Comparison of ENCODE assay signal across 12 cellular contexts in genomic region chr20:48761914-48762313, GRCh38.
A peak's percentile ranks its signal among the peaks of the same experiment; 100 is the strongest.
DNase-seq lines count a peak whose midpoint lies in the region; ATAC-seq, FAIRE-seq and TF ChIP-seq lines count a peak whose summit lies in the region.
"Had no signal": no experiment of that assay in that cellular context is flagged by ENCODE, and none has a peak within 500 bp of the region (broad histone marks: within the 10 kb centered on the region; RNA-seq: fewer than 3 reads in every experiment).

No MANE protein-coding gene starts in this region.

- no peak for TF ChIP-seq POLR2A in upper lobe of left lung (IDR thresholded peaks at IDR 0.05)
- TF ChIP-seq POLR2A in GM12892 (IDR thresholded peaks at IDR 0.05; ENCODE audit: low read depth, low read length): no peak
- TF ChIP-seq POLR2A in lower leg skin (IDR thresholded peaks at IDR 0.05): no peak

- H3K9me3 Mint-ChIP-seq in activated T-helper 2 cell treated with anti-CD3 and anti-CD28 coated beads, Interferon-gamma antibody, Interleukin-2, Interleukin-4, amounts not matched to agents 10 μg/mL and 5 μg/mL and 100 μg/mL, durations not matched to agents 14 hours and 24 hours and 36 hours: peaks cover 9% of the 10 kb centered on the region

- intact Hi-C loops in right cardiac atrium (cut with DNase I): no loop called here
- intact Hi-C loops in Right ventricle myocardium superior (cut with DNase I): no loop called here
- intact Hi-C loops in activated T-helper 2 cell treated with anti-CD3 and anti-CD28 coated beads, Interferon-gamma antibody, Interleukin-2, Interleukin-4, amounts not matched to agents 10 μg/mL and 5 μg/mL and 100 μg/mL, durations not matched to agents 14 hours and 24 hours and 36 hours (cut with micrococcal nuclease): loop anchor here (10.0 kb wide), 1 partner anchor 833 kb away; no protein-coding TSS in a partner anchor
- intact Hi-C loops in lower lobe of right lung (cut with DNase I): no loop called here
- intact Hi-C loops in lower leg skin (cut with DNase I; ENCODE audit: low total_unique reads): no loop called here

- H3K4me3 Mint-ChIP-seq in activated T-helper 2 cell treated with anti-CD3 and anti-CD28 coated beads, Interferon-gamma antibody, Interleukin-2, Interleukin-4, amounts not matched to agents 10 μg/mL and 5 μg/mL and 100 μg/mL, durations not matched to agents 14 hours and 24 hours and 36 hours (ENCODE audit: low read depth): no peak overlapping the region

- H3K9me3 ChIP-seq in right cardiac atrium (ENCODE audit: control insufficient read depth, low read length) (no peaks in the 10 kb centered on the region), lower lobe of right lung (no peaks in the 10 kb centered on the region), upper lobe of left lung (no peaks in the 10 kb centered on the region)
- H3K9me3 ChIP-seq: SJSA1 had no signal

- no peak for ATAC-seq in right cardiac atrium
- no peak for ATAC-seq in Right ventricle myocardium superior (ENCODE audit: poor library complexity)
- no peak for ATAC-seq in lower lobe of right lung
- no peak for ATAC-seq in upper lobe of left lung (ENCODE audit: low FRiP score in 2 of 2)

- H3K4me1 Mint-ChIP-seq in activated T-helper 2 cell treated with anti-CD3 and anti-CD28 coated beads, Interferon-gamma antibody, Interleukin-2, Interleukin-4, amounts not matched to agents 10 μg/mL and 5 μg/mL and 100 μg/mL, durations not matched to agents 14 hours and 24 hours and 36 hours (ENCODE audit: low read depth): peaks cover 71% of the 10 kb centered on the region

- no peak overlapping the region for H3K4me3 ChIP-seq in right cardiac atrium (ENCODE audit: low read length)
- H3K4me3 ChIP-seq in lower lobe of right lung: no peak overlapping the region
- no peak overlapping the region for H3K4me3 ChIP-seq in upper lobe of left lung
- no peak overlapping the region for H3K4me3 ChIP-seq in lower leg skin (ENCODE audit: low read depth, poor library complexity, severe bottlenecking)
- H3K4me3 ChIP-seq: hepatocyte, SJSA1 had no signal

- H3K4me1 ChIP-seq in right cardiac atrium (ENCODE audit: control insufficient read depth, insufficient read depth, low read length): peaks cover 6% of the 10 kb centered on the region
- peaks cover 76% of the 10 kb centered on the region for H3K4me1 ChIP-seq in lower lobe of right lung
- peaks cover 64 to 91% (median 81%) of the 10 kb centered on the region in 4 donors for H3K4me1 ChIP-seq in upper lobe of left lung

- FAIRE-seq in GM12892 (lab: Jason Lieb, UNC): no peak
- FAIRE-seq: bronchial epithelial cell had no signal

- WGBS in right cardiac atrium: 87% methylated on average over 3 of the region's 3 CpGs
- WGBS in upper lobe of left lung, 2 donors: 66 to 86% methylated on average over 3 of the region's 3 CpGs
- WGBS in lower leg skin, 2 donors: 85 to 88% methylated on average over 3 of the region's 3 CpGs

- H3K27ac ChIP-seq in right cardiac atrium (ENCODE audit: low read length) (peak overlapping the region; percentile 59), lower lobe of right lung (peak overlapping the region; percentile 69), upper lobe of left lung (peak overlapping the region; percentile 84 to 91 (median 86))
- H3K27ac ChIP-seq: hepatocyte, SJSA1 had no signal

- DNase-seq in right cardiac atrium (no peak), Right ventricle myocardium superior (no peak), lower lobe of right lung (no peak), upper lobe of left lung (no peak), NCI-H1436 treated with DMSO at 0.1 percent for 48 hours (lab: John Stamatoyannopoulos, UW) (no peak), GM12892 (ENCODE audit: insufficient read length) (no peak), lower leg skin (ENCODE audit: low spot score in 2 of 2) (no peak)
- DNase-seq in activated T-helper 2 cell treated with anti-CD3 and anti-CD28 coated beads, Interferon-gamma antibody, Interleukin-2, Interleukin-4, amounts not matched to agents 10 μg/mL and 5 μg/mL and 100 μg/mL, durations not matched to agents 14 hours and 24 hours and 36 hours (ENCODE audit: low spot score): no peak
- DNase-seq: NCI-H187 had no signal

- TF ChIP-seq CTCF in lower lobe of right lung (IDR thresholded peaks at IDR 0.05): no peak
- TF ChIP-seq CTCF in upper lobe of left lung (IDR thresholded peaks at IDR 0.05): no peak
- no peak for TF ChIP-seq CTCF in lower leg skin (IDR thresholded peaks at IDR 0.05)

- H3K36me3 ChIP-seq in lower lobe of right lung (no peaks in the 10 kb centered on the region), upper lobe of left lung (no peaks in the 10 kb centered on the region)
- H3K36me3 ChIP-seq: SJSA1 had no signal

- peak overlapping the region; percentile 96 for H3K27ac Mint-ChIP-seq in activated T-helper 2 cell treated with anti-CD3 and anti-CD28 coated beads, Interferon-gamma antibody, Interleukin-2, Interleukin-4, amounts not matched to agents 10 μg/mL and 5 μg/mL and 100 μg/mL, durations not matched to agents 14 hours and 24 hours and 36 hours

- H3K36me3 Mint-ChIP-seq in activated T-helper 2 cell treated with anti-CD3 and anti-CD28 coated beads, Interferon-gamma antibody, Interleukin-2, Interleukin-4, amounts not matched to agents 10 μg/mL and 5 μg/mL and 100 μg/mL, durations not matched to agents 14 hours and 24 hours and 36 hours (ENCODE audit: low read depth): peaks cover 53% of the 10 kb centered on the region

- no peaks in the 10 kb centered on the region for H3K27me3 Mint-ChIP-seq in activated T-helper 2 cell treated with anti-CD3 and anti-CD28 coated beads, Interferon-gamma antibody, Interleukin-2, Interleukin-4, amounts not matched to agents 10 μg/mL and 5 μg/mL and 100 μg/mL, durations not matched to agents 14 hours and 24 hours and 36 hours (ENCODE audit: low read depth)

- no peak for TF ChIP-seq EP300 in upper lobe of left lung (IDR thresholded peaks at IDR 0.05)

- no peaks in the 10 kb centered on the region for H3K27me3 ChIP-seq in right cardiac atrium (ENCODE audit: control insufficient read depth, insufficient read depth)
- H3K27me3 ChIP-seq in lower lobe of right lung (ENCODE audit: low read depth): no peaks in the 10 kb centered on the region
- no peaks in the 10 kb centered on the region for H3K27me3 ChIP-seq in upper lobe of left lung
- H3K27me3 ChIP-seq: hepatocyte, SJSA1 had no signal
